ENCODE assay signal across 8 cellular contexts in genomic region chr18:75247601-75248421, GRCh38. TPM values are rescaled to one million over a fixed set of nuclear protein-coding genes. Genes with fewer than 3 reads are reported as not detected.
DNase-seq lines count a peak whose midpoint lies in the region; ATAC-seq, FAIRE-seq and TF ChIP-seq lines count a peak whose summit lies in the region.

No MANE protein-coding gene starts in this region.

- H3K9me1 ChIP-seq in K562 (ENCODE audit: control insufficient read depth, insufficient read depth, low read length), result no peaks in the 10 kb centered on the region

- FAIRE-seq in K562 (lab: Jason Lieb, UNC), result no peak

- ATAC-seq in GM21529 (IDR thresholded peaks at IDR 0.05; ENCODE audit: unreplicated experiment) (peak; percentile 62), K562 (peak; percentile 45)

- CTCF ChIA-PET in K562 (lab: Yijun Ruan, JAX; ENCODE audit: low intra/inter-chr PET ratio), result no interaction called here

- H3K79me2 ChIP-seq in K562 (ENCODE audit: control insufficient read depth, insufficient read depth, low read length), result no peaks in the 10 kb centered on the region

- TF ChIP-seq RAD21 in K562 (CRISPR knock-in tag; conservative IDR thresholded peaks at IDR 0.05 in 1 of 2, IDR thresholded peaks at IDR 0.05 in 1 of 2), result no peak

- no peak overlapping the region; the same call in 2 of the 3 replicates for H3K27ac ChIP-seq in K562 (ENCODE audit: extremely low read depth, low read depth, low read length)
- H3K27ac ChIP-seq in layer of hippocampus (ENCODE audit: low read depth, low read length), result peak overlapping the region; percentile 43
- peak overlapping the region; percentile 84 for H3K27ac ChIP-seq in suprapubic skin

- H3K4me1 ChIP-seq in K562 (replicated peaks in 1 of 2; ENCODE audit: control insufficient read depth in 2 of 2, insufficient read depth in 2 of 2, low read length in 2 of 2), result peaks cover 0 to 11% of the 10 kb centered on the region in 2 experiments; a peak in 3 of 5 replicates
- H3K4me1 ChIP-seq in suprapubic skin, result peaks cover 32% of the 10 kb centered on the region

- no peak overlapping the region for H3K9ac ChIP-seq in K562 (ENCODE audit: insufficient read depth in 1 of 2, low read depth in 2 of 2, low read length in 2 of 2)

- H3K4me3 ChIP-seq in K562, result no peak overlapping the region
- peak overlapping the region; percentile 49 for H3K4me3 ChIP-seq in suprapubic skin

- in situ Hi-C loops in G401 (cut with HindIII; ENCODE audit: low sequenced_read_pairs) (no loop called here), K562 (cut with MboI) (no loop called here)

- no peak for TF ChIP-seq CTCF in K562 (IDR thresholded peaks at IDR 0.05 in 2 of 3, conservative IDR thresholded peaks at IDR 0.05 in 1 of 3; ENCODE audit: insufficient read depth in 2 of 3, low read depth in 1 of 3, low read length in 3 of 3)
- TF ChIP-seq CTCF in suprapubic skin (IDR thresholded peaks at IDR 0.05), result no peak

- POLR2A ChIA-PET in K562 (lab: Yijun Ruan, JAX), result no interaction called here

- H3K36me3 ChIP-seq in K562 (ENCODE audit: control insufficient read depth, insufficient read depth, low read length) (no peaks in the 10 kb centered on the region), suprapubic skin (no peaks in the 10 kb centered on the region)

- H4K20me1 ChIP-seq in K562 (replicated peaks; ENCODE audit: control insufficient read depth, insufficient read depth, low read length), result no peaks in the 10 kb centered on the region; the same call in 1 of the 2 replicates

- H3K9me3 ChIP-seq in K562 (replicated peaks; ENCODE audit: control insufficient read depth, insufficient read depth, low read depth, low read length), result no peaks in the 10 kb centered on the region
- H3K9me3 ChIP-seq in suprapubic skin, result no peaks in the 10 kb centered on the region

- peak overlapping the region; percentile 17 for H3K4me2 ChIP-seq in K562 (ENCODE audit: insufficient read depth, low read length)

- no peaks in the 10 kb centered on the region for H3K27me3 ChIP-seq in K562 (ENCODE audit: control insufficient read depth in 2 of 2, insufficient read depth in 2 of 2, low read length in 2 of 2)
- H3K27me3 ChIP-seq in layer of hippocampus (ENCODE audit: control insufficient read depth, insufficient read depth, low read length), result no peaks in the 10 kb centered on the region
- H3K27me3 ChIP-seq in suprapubic skin, result no peaks in the 10 kb centered on the region

- DNase-seq in G401 (ENCODE audit: low spot score) (peak; percentile 59), NCI-H2227 treated with DMSO at 0.1 percent for 48 hours (lab: John Stamatoyannopoulos, UW) (peak; percentile 70), K562 (ENCODE audit: extremely low read depth in 1 of 4, low spot score in 3 of 4) (no peak), suprapubic skin (ENCODE audit: low spot score in 2 of 2) (no peak), HuH-7.5 (ENCODE audit: low spot score) (no peak), mesenteric fat pad (ENCODE audit: low spot score) (no peak)

- WGBS in K562 (ENCODE audit: insufficient coverage, low coverage, missing lambda C conversion rate), result 49% methylated on average over 8 of the region's 8 CpGs
- WGBS in suprapubic skin, result 22% methylated on average over 8 of the region's 8 CpGs

- H2AFZ ChIP-seq in K562 (ENCODE audit: low read depth, low read length), result 0 out of 2 replicates have a peak overlapping the region, but pooled peaks have one; percentile 22

- no peak for TF ChIP-seq POLR2A in K562 (conservative IDR thresholded peaks at IDR 0.05)
- TF ChIP-seq POLR2A in suprapubic skin (IDR thresholded peaks at IDR 0.05), result no peak

- no peak for TF ChIP-seq EP300 in K562 (IDR thresholded peaks at IDR 0.05; ENCODE audit: low read length)
- no peak for TF ChIP-seq EP300 in suprapubic skin (IDR thresholded peaks at IDR 0.05)

- intact Hi-C loops in K562 (cut with micrococcal nuclease), result no loop called here

- BruUV-seq in K562 (replicated peaks; lab: Mats Ljungman, UMichigan), result no TSS peak

TF ChIP-seq in K562, 482 proteins besides CTCF, POLR2A, EP300 and RAD21:
- no peak for TF ChIP-seq USF2 (CRISPR knock-in tag; IDR thresholded peaks at IDR 0.05)
- TF ChIP-seq MCM2 (IDR thresholded peaks at IDR 0.05; ENCODE audit: low read depth), result no peak
- TF ChIP-seq STAT5B (CRISPR knock-in tag; IDR thresholded peaks at IDR 0.05), result no peak
- no peak for TF ChIP-seq E2F6 (IDR thresholded peaks at IDR 0.05; ENCODE audit: borderline replicate concordance in 1 of 2, extremely low read depth in 1 of 2, insufficient read depth in 1 of 2, insufficient read length in 1 of 2, low read depth in 1 of 2, low read length in 1 of 2, poor library complexity in 1 of 2, severe bottlenecking in 1 of 2)
- peak; percentile 29 for TF ChIP-seq ETV1 (tag; conservative IDR thresholded peaks at IDR 0.05; ENCODE audit: low read depth)
- TF ChIP-seq GABPA (tag; conservative IDR thresholded peaks at IDR 0.05; ENCODE audit: low read depth), result peak; percentile 48; the same call in 1 of the 2 replicates

RNA-seq across cellular contexts. Expression of gene TSHZ1, which starts 37.2 kb away (rescaled TPM):
- total RNA-seq in G401 (2014; rRNA removed; shearing (Covaris generic)), result 0.03 and 0.31 TPM in 2 replicates
- 1.8 and 2.1 TPM in 2 replicates for total RNA-seq in K562 (2011; cell fraction: chromatin; rRNA removed; ENCODE audit: low replicate concordance)
- 1.0 and 1.4 TPM in 2 replicates for total RNA-seq in K562 (2011; cell fraction: nucleolus; rRNA removed)
- total RNA-seq in K562 (2011; cell fraction: nucleoplasm; rRNA removed), result 1.5 and 1.9 TPM in 2 replicates
- total RNA-seq in K562 (2014; rRNA removed), result 4.1 and 4.8 TPM in 2 replicates
- total RNA-seq in K562 (2014; rRNA removed; fragmentation: Illumina TruSeq; extraction: Trizol), result 2.7 TPM in 2 replicates
- 3.6 TPM in 2 replicates for total RNA-seq in K562 (2015; rRNA removed; fragmentation: Illumina TruSeq; extraction: Trizol)
- 6.3 and 7.2 TPM in 2 replicates for total RNA-seq in K562 (2021)
- 1.5 and 2.5 TPM in 2 replicates for polyA plus RNA-seq in K562 (2011; rRNA removed)
- 2.0 TPM in 2 replicates for polyA plus RNA-seq in K562 (2011; cell fraction: cytosol; rRNA removed)
- 2.0 and 2.4 TPM in 2 replicates for polyA plus RNA-seq in K562 (2011; cell fraction: nucleus; rRNA removed)
- polyA plus RNA-seq in K562 (2012), result 4.6 and 5.5 TPM in 2 replicates
- 4.5 and 5.3 TPM in 2 replicates for polyA plus RNA-seq in K562 (2014; fragmentation: Illumina TruSeq; extraction: Trizol)
- 1 to 10 TPM; 1.1 TPM for polyA plus RNA-seq in K562 (2014; fragmentation: Nextera tagmentation; extraction: Ambion mirVana)
- polyA plus RNA-seq in K562 (2014; rRNA removed), result 2.6 and 2.9 TPM in 2 replicates
- 1.9 and 2.6 TPM in 2 replicates for polyA minus RNA-seq in K562 (2011; rRNA and poly(A)+ RNA removed)
- polyA minus RNA-seq in K562 (2011; cell fraction: cytosol; rRNA and poly(A)+ RNA removed), result 3.2 and 4.6 TPM in 2 replicates
- 1.9 and 2.7 TPM in 2 replicates for polyA minus RNA-seq in K562 (2011; cell fraction: nucleus; rRNA and poly(A)+ RNA removed)
- 10 to 100 TPM; 15.2 to 24.5 (median 20.3) TPM for total RNA-seq in suprapubic skin
- 20.9 TPM for total RNA-seq in mesenteric fat pad

RNA-seq across cellular contexts. Expression of gene PTGR3, which starts 38.9 kb away (rescaled TPM):
- 1.2 and 2.0 TPM in 2 replicates for total RNA-seq in G401 (2014; rRNA removed; shearing (Covaris generic))
- 19.9 and 21.0 TPM in 2 replicates for total RNA-seq in K562 (2011; cell fraction: chromatin; rRNA removed; ENCODE audit: low replicate concordance)
- total RNA-seq in K562 (2011; cell fraction: nucleolus; rRNA removed), result 8.7 and 10.8 TPM in 2 replicates
- total RNA-seq in K562 (2011; cell fraction: nucleoplasm; rRNA removed), result 13.4 and 16.2 TPM in 2 replicates
- total RNA-seq in K562 (2014; rRNA removed) (5.7 and 8.8 TPM in 2 replicates), K562 (2014; rRNA removed; fragmentation: Illumina TruSeq; extraction: Trizol) (15.3 and 16.4 TPM in 2 replicates), K562 (2015; rRNA removed; fragmentation: Illumina TruSeq; extraction: Trizol) (9.7 and 9.9 TPM in 2 replicates), K562 (2021) (29.9 and 32.3 TPM in 2 replicates), suprapubic skin (10 to 100 TPM; 14.0 to 20.4 (median 15.5) TPM), mesenteric fat pad (25.5 TPM)
- polyA plus RNA-seq in K562 (2011; rRNA removed) (29.9 and 32.1 TPM in 2 replicates), K562 (2014; fragmentation: Illumina TruSeq; extraction: Trizol) (22.7 and 23.8 TPM in 2 replicates), K562 (2014; fragmentation: Nextera tagmentation; extraction: Ambion mirVana) (1 to 10 TPM; 4.1 to 5.7 TPM), K562 (2014; rRNA removed) (13.9 and 21.0 TPM in 2 replicates)
- 14.2 and 21.6 TPM in 2 replicates for polyA plus RNA-seq in K562 (2011; cell fraction: cytosol; rRNA removed)
- polyA plus RNA-seq in K562 (2011; cell fraction: nucleus; rRNA removed), result 24.9 and 28.3 TPM in 2 replicates
- 20.7 and 23.2 TPM in 2 replicates for polyA plus RNA-seq in K562 (2012)
- polyA minus RNA-seq in K562 (2011; rRNA and poly(A)+ RNA removed), result 35.1 and 37.3 TPM in 2 replicates
- 10.6 and 18.4 TPM in 2 replicates for polyA minus RNA-seq in K562 (2011; cell fraction: cytosol; rRNA and poly(A)+ RNA removed)
- polyA minus RNA-seq in K562 (2011; cell fraction: nucleus; rRNA and poly(A)+ RNA removed), result 10.1 and 23.2 TPM in 2 replicates

Comparison
In these comparisons a context has a peak if more than half of its experiments do, and no peak if none do; other contexts are left out.
1. DNase-seq: peak in G401 (single experiment) and NCI-H2227 treated with DMSO at 0.1 percent for 48 hours (single experiment); none in K562 (0 of 4), suprapubic skin (0 of 2), HuH-7.5 (single experiment) and mesenteric fat pad (single experiment).